26 cellular contexts compared by ENCODE assay signal in genomic region chr4:71210831-71211230, GRCh38.
"Had no signal": no experiment of that assay in that cellular context is flagged by ENCODE, and none has a peak within 500 bp of the region (broad histone marks: within the 10 kb centered on the region; RNA-seq: fewer than 3 reads in every experiment).

No MANE protein-coding gene starts in this region.

- H3K9me3 ChIP-seq: adrenal gland, body of pancreas had no signal

- DNase-seq: activated B cell treated with CpG ODN at 0.5 μM for 24 hours; activated CD4-positive, alpha-beta memory T cell treated with anti-CD3 and anti-CD28 coated beads for 36 hours; activated CD4-positive, alpha-beta T cell treated with anti-CD3 and anti-CD28 coated beads for 1 hour; activated CD4-positive, alpha-beta T cell treated with anti-CD3 and anti-CD28 coated beads, Interleukin-2, amount 10 ng/mL, durations not matched to agents 7 days and 5 days; activated CD8-positive, alpha-beta memory T cell treated with anti-CD3 and anti-CD28 coated beads for 24 hours; activated gamma-delta T cell treated with Interleukin-2 at 50 U/mL for 16 hours; activated naive CD4-positive, alpha-beta T cell treated with anti-CD3 and anti-CD28 coated beads, Interleukin-2, amount 10 ng/mL, durations not matched to agents 7 days and 5 days; activated naive CD8-positive, alpha-beta T cell treated with anti-CD3 and anti-CD28 coated beads for 36 hours; activated T-cell treated with anti-CD3 and anti-CD28 coated beads, Interleukin-2, amount 50 U/mL, for 72 hours; adrenal gland; anterior cingulate cortex; body of pancreas; Kasumi-1; NCI-H1105 treated with DMSO at 0.1 percent for 48 hours; NCI-H1436 treated with DMSO at 0.1 percent for 48 hours; NCI-H187; NCI-H2081; NCI-H446; NCI-H524; SHP77 treated with DMSO at 0.1 percent for 48 hours; T-helper 2 cell; T1000 had no signal

- H3K4me1 Mint-ChIP-seq: activated B cell treated with CpG ODN at 0.5 μM for 24 hours; activated CD4-positive, alpha-beta T cell treated with anti-CD3 and anti-CD28 coated beads, Interleukin-2, amount 10 ng/mL, durations not matched to agents 7 days and 5 days; activated naive CD4-positive, alpha-beta T cell treated with anti-CD3 and anti-CD28 coated beads, Interleukin-2, amount 10 ng/mL, durations not matched to agents 7 days and 5 days; activated naive CD8-positive, alpha-beta T cell treated with anti-CD3 and anti-CD28 coated beads for 36 hours; central memory CD8-positive, alpha-beta T cell had no signal

- H3K36me3 Mint-ChIP-seq: activated CD4-positive, alpha-beta memory T cell treated with anti-CD3 and anti-CD28 coated beads for 36 hours; activated naive CD4-positive, alpha-beta T cell treated with anti-CD3 and anti-CD28 coated beads, Interleukin-2, amount 10 ng/mL, durations not matched to agents 7 days and 5 days; activated naive CD8-positive, alpha-beta T cell treated with anti-CD3 and anti-CD28 coated beads for 36 hours had no signal

- H3K36me3 ChIP-seq: adrenal gland had no signal

- H3K4me3 ChIP-seq: adrenal gland, body of pancreas had no signal

- H3K27ac Mint-ChIP-seq: activated B cell treated with CpG ODN at 0.5 μM for 24 hours; activated CD4-positive, alpha-beta memory T cell treated with anti-CD3 and anti-CD28 coated beads for 36 hours; activated CD4-positive, alpha-beta T cell treated with anti-CD3 and anti-CD28 coated beads, Interleukin-2, amount 10 ng/mL, durations not matched to agents 7 days and 5 days; activated naive CD4-positive, alpha-beta T cell treated with anti-CD3 and anti-CD28 coated beads, Interleukin-2, amount 10 ng/mL, durations not matched to agents 7 days and 5 days; activated naive CD8-positive, alpha-beta T cell treated with anti-CD3 and anti-CD28 coated beads for 36 hours; activated T-cell treated with anti-CD3 and anti-CD28 coated beads, Interleukin-2, amount 50 U/mL, for 72 hours; activated T-helper 2 cell treated with anti-CD3 and anti-CD28 coated beads, Interferon-gamma antibody, Interleukin-2, Interleukin-4, amounts not matched to agents 10 μg/mL and 5 μg/mL and 100 μg/mL, durations not matched to agents 14 hours and 24 hours and 36 hours had no signal

- H3K4me3 Mint-ChIP-seq: activated B cell treated with CpG ODN at 0.5 μM for 24 hours; activated CD4-positive, alpha-beta memory T cell treated with anti-CD3 and anti-CD28 coated beads for 36 hours; activated CD4-positive, alpha-beta T cell treated with anti-CD3 and anti-CD28 coated beads, Interleukin-2, amount 10 ng/mL, durations not matched to agents 7 days and 5 days; activated naive CD4-positive, alpha-beta T cell treated with anti-CD3 and anti-CD28 coated beads, Interleukin-2, amount 10 ng/mL, durations not matched to agents 7 days and 5 days; activated naive CD8-positive, alpha-beta T cell treated with anti-CD3 and anti-CD28 coated beads for 36 hours; activated T-cell treated with anti-CD3 and anti-CD28 coated beads, Interleukin-2, amount 50 U/mL, for 72 hours; central memory CD8-positive, alpha-beta T cell had no signal

- H3K27me3 ChIP-seq: adrenal gland, body of pancreas had no signal

- H3K9me3 Mint-ChIP-seq: activated CD4-positive, alpha-beta memory T cell treated with anti-CD3 and anti-CD28 coated beads for 36 hours; activated CD4-positive, alpha-beta T cell treated with anti-CD3 and anti-CD28 coated beads, Interleukin-2, amount 10 ng/mL, durations not matched to agents 7 days and 5 days; activated naive CD4-positive, alpha-beta T cell treated with anti-CD3 and anti-CD28 coated beads, Interleukin-2, amount 10 ng/mL, durations not matched to agents 7 days and 5 days; activated naive CD8-positive, alpha-beta T cell treated with anti-CD3 and anti-CD28 coated beads for 36 hours; activated T-cell treated with anti-CD3 and anti-CD28 coated beads, Interleukin-2, amount 50 U/mL, for 72 hours; activated T-helper 2 cell treated with anti-CD3 and anti-CD28 coated beads, Interferon-gamma antibody, Interleukin-2, Interleukin-4, amounts not matched to agents 10 μg/mL and 5 μg/mL and 100 μg/mL, durations not matched to agents 14 hours and 24 hours and 36 hours; central memory CD8-positive, alpha-beta T cell had no signal

- H3K4me1 ChIP-seq: adrenal gland had no signal

- FAIRE-seq: bronchial epithelial cell, TTC549 had no signal

- H3K27me3 Mint-ChIP-seq: activated B cell treated with CpG ODN at 0.5 μM for 24 hours; activated naive CD8-positive, alpha-beta T cell treated with anti-CD3 and anti-CD28 coated beads for 36 hours; central memory CD8-positive, alpha-beta T cell had no signal

- H3K27ac ChIP-seq: adrenal gland had no signal
